Comparison of ENCODE assay signal across 8 cellular contexts in genomic region chr10:93471110-93471651, GRCh38. TPM values are rescaled to one million over a fixed set of nuclear protein-coding genes. Genes with fewer than 3 reads are reported as not detected.
A peak's percentile ranks its signal among the peaks of the same experiment; 100 is the strongest.
DNase-seq lines count a peak whose midpoint lies in the region; ATAC-seq and TF ChIP-seq lines count a peak whose summit lies in the region.

No MANE protein-coding gene starts in this region.

- H3F3A ChIP-seq in MM.1S (ENCODE audit: insufficient read depth, low read length): no peaks in the 10 kb centered on the region

- no peak overlapping the region for H2AFZ ChIP-seq in MM.1S (ENCODE audit: low read length)

- DNase-seq in HT1080 (ENCODE audit: low read depth) (peak; percentile 98), adrenal gland (peak in 4 of 7 donors; percentile 54 to 67 (median 58)), iPS-NIHi7 (ENCODE audit: extremely low spot score) (peak; percentile 42), MM.1S (no peak), DMS 273 (lab: John Stamatoyannopoulos, UW; ENCODE audit: unreplicated experiment) (no peak), T-helper 9 cell (no peak)

- H3K9me2 ChIP-seq in MM.1S (replicated peaks; ENCODE audit: insufficient read depth, low read length): no peaks in the 10 kb centered on the region

- H3K4me1 ChIP-seq in adrenal gland (replicated peaks in 1 of 2): peaks cover 42 to 53% of the 10 kb centered on the region in 2 donors
- H3K4me1 ChIP-seq in subcutaneous abdominal adipose tissue (ENCODE audit: control insufficient read depth in 5 of 5, insufficient read depth in 5 of 5, low read length in 5 of 5): peaks cover 0 to 33% (median 28%) of the 10 kb centered on the region in 5 donors
- H3K4me1 ChIP-seq in MM.1S (ENCODE audit: low read length): no peaks in the 10 kb centered on the region

- H3K4me2 ChIP-seq in MM.1S (ENCODE audit: low read depth, low read length): no peak overlapping the region

- 73 to 87% (median 85%) methylated on average over 5 of the region's 5 CpGs for WGBS in adrenal gland, 4 donors

- H3K9me3 ChIP-seq in adrenal gland (replicated peaks in 1 of 3) (no peaks in the 10 kb centered on the region), subcutaneous abdominal adipose tissue (ENCODE audit: control insufficient read depth in 5 of 5, low read length in 5 of 5) (no peaks in the 10 kb centered on the region), MM.1S (replicated peaks; ENCODE audit: insufficient read depth, low read length) (no peaks in the 10 kb centered on the region)

- H3K79me2 ChIP-seq in MM.1S (ENCODE audit: low read length): no peaks in the 10 kb centered on the region

- TF ChIP-seq POLR2A in adrenal gland (IDR thresholded peaks at IDR 0.05): no peak

- H3K4me3 ChIP-seq in adrenal gland (no peak overlapping the region), subcutaneous abdominal adipose tissue (ENCODE audit: low read depth in 1 of 5, low read length in 5 of 5) (no peak overlapping the region), MM.1S (ENCODE audit: low read length) (no peak overlapping the region)

- ATAC-seq in HG03039 (IDR thresholded peaks at IDR 0.05; ENCODE audit: unreplicated experiment): no peak

- H3K36me3 ChIP-seq in adrenal gland (replicated peaks in 1 of 2) (no peaks in the 10 kb centered on the region), subcutaneous abdominal adipose tissue (ENCODE audit: control insufficient read depth in 5 of 5, insufficient read depth in 5 of 5, low read length in 5 of 5) (peaks cover 0 to 8% (median 6%) of the 10 kb centered on the region in 5 donors), MM.1S (replicated peaks; ENCODE audit: insufficient read depth, low read length) (no peaks in the 10 kb centered on the region)

- H3K27me3 ChIP-seq in adrenal gland (no peaks in the 10 kb centered on the region), subcutaneous abdominal adipose tissue (ENCODE audit: control insufficient read depth in 5 of 5, insufficient read depth in 4 of 5, low read length in 5 of 5) (no peaks in the 10 kb centered on the region), MM.1S (replicated peaks; ENCODE audit: insufficient read depth, low read length) (no peaks in the 10 kb centered on the region)

- intact Hi-C loops in adrenal gland (cut with DNase I): no loop called here

- H3K9ac ChIP-seq in subcutaneous abdominal adipose tissue (ENCODE audit: low read length in 5 of 5) (no peak overlapping the region), MM.1S (ENCODE audit: low read length) (no peak overlapping the region)

- H3K27ac ChIP-seq in adrenal gland (peak overlapping the region; percentile 10 to 91 (median 87)), subcutaneous abdominal adipose tissue (ENCODE audit: low read depth, low read length) (peak overlapping the region; percentile 60), MM.1S (ENCODE audit: low read length) (no peak overlapping the region)

- TF ChIP-seq CTCF in adrenal gland (IDR thresholded peaks at IDR 0.05) (no peak), MM.1S (IDR thresholded peaks at IDR 0.05; ENCODE audit: low read length) (no peak)

- H4K20me1 ChIP-seq in MM.1S (ENCODE audit: insufficient read depth, low read length): no peaks in the 10 kb centered on the region

RNA-seq across cellular contexts. Expression of gene MYOF, which starts 11.0 kb away (rescaled TPM):
- 72.7 and 85.0 TPM in 2 replicates for total RNA-seq in HT1080 (2014; rRNA removed; shearing (Covaris generic))
- 89.5 and 122 TPM in 2 replicates for polyA plus RNA-seq in HT1080 (2015; cell fraction: cytosol; rRNA removed)
- 329 and 332 TPM in 2 replicates for polyA plus RNA-seq in HT1080 (2015; cell fraction: nucleus; rRNA removed)
- total RNA-seq in adrenal gland: 100 to 1,000 TPM in 1 of 8 donors, 10 to 100 TPM in 7; 36.7 to 119 (median 55.2) TPM
- 10 to 100 TPM in 2 of 3 donors, 1 to 10 TPM in 1; 9.0 to 22.9 (median 10.8) TPM for polyA plus RNA-seq in adrenal gland

RNA-seq across cellular contexts. Expression of gene CEP55, which starts 25.2 kb away (rescaled TPM):
- total RNA-seq in HT1080 (2014; rRNA removed; shearing (Covaris generic)): 86.3 and 87.3 TPM in 2 replicates
- polyA plus RNA-seq in HT1080 (2015; cell fraction: cytosol; rRNA removed): 65.3 and 71.0 TPM in 2 replicates
- 41.7 and 49.9 TPM in 2 replicates for polyA plus RNA-seq in HT1080 (2015; cell fraction: nucleus; rRNA removed)
- total RNA-seq in adrenal gland: 1 to 10 TPM in 5 of 8 donors, under 1 TPM in 3; 0.66 to 2.8 (median 1.2) TPM
- 1 to 10 TPM in 1 of 3 donors, under 1 TPM in 2; 0.32 to 3.2 (median 0.44) TPM for polyA plus RNA-seq in adrenal gland

Comparison
In these comparisons a context has a peak if more than half of its experiments do, and no peak if none do; other contexts are left out.
1. DNase-seq: peak in HT1080 (single experiment), adrenal gland (4 of 7) and iPS-NIHi7 (single experiment); none in MM.1S (single experiment), DMS 273 (single experiment) and T-helper 9 cell (single experiment).
2. RNA of gene CEP55, which starts 25.2 kb away (total RNA-seq): 86.3 to 87.3 TPM in HT1080; 0.66 to 2.8 TPM in adrenal gland; every median in the first group is over 10 times any median in the second.